In genomic region chr10:96395931-96396877, GRCh38 we compare ENCODE assay signal across 8 cellular contexts. TPM values are rescaled to one million over a fixed set of nuclear protein-coding genes. Genes with fewer than 3 reads are reported as not detected.
A peak's percentile ranks its signal among the peaks of the same experiment; 100 is the strongest.
DNase-seq lines count a peak whose midpoint lies in the region; ATAC-seq, FAIRE-seq and TF ChIP-seq lines count a peak whose summit lies in the region.

No MANE protein-coding gene starts in this region.

- H3K9me3 ChIP-seq in DOHH2 (ENCODE audit: control insufficient read depth, insufficient read depth, low read length): no peaks in the 10 kb centered on the region
- H3K9me3 ChIP-seq in SJSA1 (replicated peaks): no peaks in the 10 kb centered on the region

- FAIRE-seq in HTR-8/SVneo (lab: Jason Lieb, UNC) (no peak), urothelium cell line (lab: Jason Lieb, UNC) (no peak)

- no peaks in the 10 kb centered on the region for H3K36me3 ChIP-seq in DOHH2 (ENCODE audit: control insufficient read depth, low read length)
- H3K36me3 ChIP-seq in SJSA1: no peaks in the 10 kb centered on the region

- peak overlapping the region; percentile 25; the same call in 1 of the 2 replicates for H3K4me3 ChIP-seq in DOHH2 (ENCODE audit: low read length)
- no peak overlapping the region for H3K4me3 ChIP-seq in SJSA1

- H3K79me2 ChIP-seq in DOHH2 (ENCODE audit: control insufficient read depth, low read length): no peaks in the 10 kb centered on the region

- DNase-seq in HTR-8/SVneo (ENCODE audit: insufficient read length, low spot score) (peak; percentile 85), SJSA1 (ENCODE audit: low read depth in 1 of 2, low spot score in 2 of 2) (peak; percentile 50 to 63), Right ventricle myocardium superior (peak; percentile 82), pons (ENCODE audit: low spot score) (peak; percentile 80), urothelium cell line (ENCODE audit: low spot score) (peak; percentile 79)
- peak; percentile 66 for DNase-seq in activated naive CD4-positive, alpha-beta T cell treated with anti-CD3 and anti-CD28 coated beads, Interleukin-2, amount 50 U/mL, for 16 hours

- H3K9me2 ChIP-seq in DOHH2 (replicated peaks; ENCODE audit: control insufficient read depth, low read length): no peaks in the 10 kb centered on the region

- H3F3A ChIP-seq in DOHH2 (ENCODE audit: control insufficient read depth, insufficient read depth): no peaks in the 10 kb centered on the region

- intact Hi-C loops in Right ventricle myocardium superior (cut with DNase I): loop anchor here (5.0 to 10.0 kb wide), 2 partner anchors 116 to 159 kb away; partner anchors contain the start of gene TLL2

- H3K27me3 ChIP-seq in DOHH2 (ENCODE audit: control insufficient read depth, low read length) (peaks cover 35% of the 10 kb centered on the region), SJSA1 (replicated peaks) (peaks cover 56% of the 10 kb centered on the region)

- H3K27ac ChIP-seq in DOHH2 (ENCODE audit: low read depth, low read length): no peak overlapping the region
- no peak overlapping the region for H3K27ac ChIP-seq in SJSA1

- no peaks in the 10 kb centered on the region for H4K20me1 ChIP-seq in DOHH2 (ENCODE audit: control insufficient read depth, insufficient read depth, low read depth, low read length)

- peak; percentile 93 for TF ChIP-seq CTCF in DOHH2 (IDR thresholded peaks at IDR 0.05; ENCODE audit: low read depth, low read length, poor library complexity, severe bottlenecking)

- H3K4me1 ChIP-seq in DOHH2 (ENCODE audit: control insufficient read depth, low read length): no peaks in the 10 kb centered on the region
- no peaks in the 10 kb centered on the region for H3K4me1 ChIP-seq in SJSA1 (replicated peaks)

- H3K4me2 ChIP-seq in DOHH2 (ENCODE audit: low read length): peak overlapping the region; percentile 42

- ATAC-seq in Right ventricle myocardium superior (ENCODE audit: poor library complexity) (peak; percentile 78), GM18520 (IDR thresholded peaks at IDR 0.05; ENCODE audit: unreplicated experiment) (no peak)

RNA-seq across cellular contexts. Expression of gene OPALIN, which starts 37.4 kb away (rescaled TPM):
- not detected in 2 replicates for total RNA-seq in SJSA1 (2014; rRNA removed; shearing (Covaris generic))
- total RNA-seq in Right ventricle myocardium superior: not detected
